In genomic region chr4:78483811-78484210, GRCh38 we compare ENCODE assay signal across 20 cellular contexts.
"Had no signal": no experiment of that assay in that cellular context is flagged by ENCODE, and none has a peak within 500 bp of the region (broad histone marks: within the 10 kb centered on the region; RNA-seq: fewer than 3 reads in every experiment).

No MANE protein-coding gene starts in this region.

- H3K36me3 Mint-ChIP-seq: naive thymus-derived CD4-positive, alpha-beta T cell had no signal

- H3K27me3 Mint-ChIP-seq: dendritic cell treated with granulocyte-macrophage colony-stimulating factor and Interleukin-4, amounts not matched to agents 40 ng/mL and 50 ng/mL, for 4 days had no signal

- H3K4me1 Mint-ChIP-seq: naive thymus-derived CD4-positive, alpha-beta T cell had no signal

- DNase-seq: colonic mucosa; cortex of kidney; effector CD8-positive, alpha-beta T cell; effector memory CD8-positive, alpha-beta T cell; endodermal cell; foreskin fibroblast; foreskin melanocyte; gastrocnemius medialis; glutamatergic neuron; head of caudate nucleus; heart right ventricle; hippocampal formation; left cardiac atrium; left lung; left ventricle myocardium superior; lower lobe of right lung; mesenchymal stem cell; midbrain; naive thymus-derived CD4-positive, alpha-beta T cell had no signal

- H3K27ac Mint-ChIP-seq: dendritic cell treated with granulocyte-macrophage colony-stimulating factor and Interleukin-4, amounts not matched to agents 40 ng/mL and 50 ng/mL, for 4 days; effector memory CD8-positive, alpha-beta T cell; endodermal cell; naive thymus-derived CD4-positive, alpha-beta T cell had no signal

- H3K9me3 Mint-ChIP-seq: dendritic cell treated with granulocyte-macrophage colony-stimulating factor and Interleukin-4, amounts not matched to agents 40 ng/mL and 50 ng/mL, for 4 days; effector memory CD8-positive, alpha-beta T cell; endodermal cell had no signal

- ATAC-seq: effector memory CD8-positive, alpha-beta T cell; gastrocnemius medialis; heart right ventricle; left cardiac atrium; left lung; left ventricle myocardium superior; lower lobe of right lung; naive thymus-derived CD4-positive, alpha-beta T cell had no signal

- H3K4me3 Mint-ChIP-seq: dendritic cell treated with granulocyte-macrophage colony-stimulating factor and Interleukin-4, amounts not matched to agents 40 ng/mL and 50 ng/mL, for 4 days; effector memory CD8-positive, alpha-beta T cell; endodermal cell; naive thymus-derived CD4-positive, alpha-beta T cell had no signal
